21 cellular contexts compared by ENCODE assay signal in the genomic region with DNA sequence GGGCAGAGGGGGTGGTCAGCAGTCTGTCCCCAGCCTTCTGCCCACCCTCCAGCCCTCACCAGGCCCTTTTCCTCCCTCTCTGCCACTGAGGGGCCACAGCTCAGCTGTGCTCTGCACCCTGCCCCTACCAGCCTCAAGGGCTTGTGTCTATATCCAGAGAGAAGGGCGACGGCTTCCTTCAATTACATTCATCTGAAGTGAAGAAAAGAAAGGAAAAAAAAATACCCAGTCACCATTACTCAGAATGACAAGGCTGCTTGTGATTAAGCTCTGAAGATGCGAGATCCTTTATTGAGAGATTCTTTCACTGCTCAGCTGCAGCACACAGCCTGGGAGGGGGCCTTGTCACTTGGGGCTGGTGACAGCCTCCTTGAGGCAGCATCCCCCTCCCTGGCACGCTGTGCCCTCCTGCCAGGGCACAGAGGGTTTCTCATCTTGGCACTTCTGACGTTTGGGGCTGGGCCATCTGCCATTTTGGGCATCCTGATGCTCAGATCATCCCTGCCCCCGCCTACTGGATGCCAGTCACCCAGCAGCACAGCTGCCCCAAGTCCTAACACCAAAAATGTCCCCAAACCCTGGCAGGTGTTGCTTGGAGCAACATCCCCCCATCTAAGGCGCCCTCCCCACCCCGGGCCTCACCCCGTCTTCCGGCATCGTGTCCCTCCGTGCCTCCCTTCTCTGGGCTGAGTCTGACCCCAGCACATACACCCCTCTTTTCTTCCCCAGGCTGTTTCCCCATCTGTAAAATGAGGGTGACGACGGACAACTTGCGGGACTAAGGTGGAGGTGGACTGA.
"Had no signal": no experiment of that assay in that cellular context is flagged by ENCODE, and none has a peak within 500 bp of the region (broad histone marks: within the 10 kb centered on the region; RNA-seq: fewer than 3 reads in every experiment).

No MANE protein-coding gene starts in this region.

- H3K27me3 Mint-ChIP-seq: activated CD4-positive, alpha-beta memory T cell treated with anti-CD3 and anti-CD28 coated beads, Interleukin-2, amount 10 ng/mL, durations not matched to agents 7 days and 5 days; activated naive CD4-positive, alpha-beta T cell treated with anti-CD3 and anti-CD28 coated beads, Interleukin-2, amount 10 ng/mL, durations not matched to agents 7 days and 5 days had no signal

- H3K36me3 ChIP-seq: ascending aorta, esophagus squamous epithelium, tibial nerve, vagina had no signal

- H3K4me1 ChIP-seq: ascending aorta, esophagus squamous epithelium, tibial nerve, vagina had no signal

- H3K27me3 ChIP-seq: ascending aorta, tibial nerve, vagina had no signal

- H3K9me3 ChIP-seq: ascending aorta, esophagus squamous epithelium, tibial nerve, vagina had no signal

- H3K4me3 ChIP-seq: ascending aorta, esophagus squamous epithelium, tibial nerve, vagina had no signal

- H3K27ac Mint-ChIP-seq: activated CD4-positive, alpha-beta memory T cell treated with anti-CD3 and anti-CD28 coated beads, Interleukin-2, amount 10 ng/mL, durations not matched to agents 7 days and 5 days; activated naive CD4-positive, alpha-beta T cell treated with anti-CD3 and anti-CD28 coated beads, Interleukin-2, amount 10 ng/mL, durations not matched to agents 7 days and 5 days; activated naive CD8-positive, alpha-beta T cell treated with anti-CD3 and anti-CD28 coated beads, Interleukin-2, amount 50 U/mL, for 24 hours; activated T-helper 2 cell treated with anti-CD3 and anti-CD28 coated beads, Interferon-gamma antibody, Interleukin-2, Interleukin-4, amounts not matched to agents 10 μg/mL and 5 μg/mL and 100 μg/mL, durations not matched to agents 14 hours and 24 hours and 36 hours; effector memory CD8-positive, alpha-beta T cell; immature natural killer cell; memory B cell; natural killer cell; progenitor cell of endocrine pancreas had no signal

- H3K27ac ChIP-seq: ascending aorta, esophagus squamous epithelium, tibial nerve, vagina had no signal

- DNase-seq: activated CD4-positive, alpha-beta memory T cell treated with anti-CD3 and anti-CD28 coated beads, Interleukin-2, amount 10 ng/mL, durations not matched to agents 7 days and 5 days; activated CD4-positive, alpha-beta T cell treated with anti-CD3 and anti-CD28 coated beads for 48 hours; activated CD4-positive, CD25-positive, alpha-beta regulatory T cell; activated naive CD4-positive, alpha-beta T cell treated with anti-CD3 and anti-CD28 coated beads, Interleukin-2, amount 10 ng/mL, durations not matched to agents 7 days and 5 days; activated naive CD8-positive, alpha-beta T cell treated with anti-CD3 and anti-CD28 coated beads, Interleukin-2, amount 50 U/mL, for 24 hours; activated T-cell treated with anti-CD3 and anti-CD28 coated beads, Interleukin-2, amount 50 U/mL, for 1 hour; dermis blood vessel endothelial cell; effector memory CD8-positive, alpha-beta T cell; esophagus squamous epithelium; immature natural killer cell; left ventricle myocardium superior; natural killer cell; stimulated activated CD4-positive, alpha-beta T cell treated with anti-CD3 and anti-CD28 coated beads, Interleukin-2, amount 100 ng/mL, for 24 hours; stimulated activated naive CD8-positive, alpha-beta T cell treated with anti-CD3 and anti-CD28 coated beads, Interleukin-15, Interleukin-2, amounts not matched to agents 100 U/mL and 50 U/mL, for 24 hours; T1000 had no signal

- H3K4me3 Mint-ChIP-seq: activated CD4-positive, alpha-beta memory T cell treated with anti-CD3 and anti-CD28 coated beads, Interleukin-2, amount 10 ng/mL, durations not matched to agents 7 days and 5 days; activated naive CD4-positive, alpha-beta T cell treated with anti-CD3 and anti-CD28 coated beads, Interleukin-2, amount 10 ng/mL, durations not matched to agents 7 days and 5 days; activated naive CD8-positive, alpha-beta T cell treated with anti-CD3 and anti-CD28 coated beads, Interleukin-2, amount 50 U/mL, for 24 hours; effector memory CD8-positive, alpha-beta T cell; immature natural killer cell; memory B cell; natural killer cell had no signal

- ATAC-seq: activated naive CD8-positive, alpha-beta T cell treated with anti-CD3 and anti-CD28 coated beads, Interleukin-2, amount 50 U/mL, for 24 hours; effector memory CD8-positive, alpha-beta T cell; left ventricle myocardium superior; stimulated activated naive CD8-positive, alpha-beta T cell treated with anti-CD3 and anti-CD28 coated beads, Interleukin-15, Interleukin-2, amounts not matched to agents 100 U/mL and 50 U/mL, for 24 hours had no signal

- H3K4me1 Mint-ChIP-seq: activated CD4-positive, alpha-beta memory T cell treated with anti-CD3 and anti-CD28 coated beads, Interleukin-2, amount 10 ng/mL, durations not matched to agents 7 days and 5 days; activated naive CD4-positive, alpha-beta T cell treated with anti-CD3 and anti-CD28 coated beads, Interleukin-2, amount 10 ng/mL, durations not matched to agents 7 days and 5 days; activated naive CD8-positive, alpha-beta T cell treated with anti-CD3 and anti-CD28 coated beads, Interleukin-2, amount 50 U/mL, for 24 hours; immature natural killer cell; memory B cell; natural killer cell had no signal

- H3K9me3 Mint-ChIP-seq: activated CD4-positive, alpha-beta memory T cell treated with anti-CD3 and anti-CD28 coated beads, Interleukin-2, amount 10 ng/mL, durations not matched to agents 7 days and 5 days; activated naive CD4-positive, alpha-beta T cell treated with anti-CD3 and anti-CD28 coated beads, Interleukin-2, amount 10 ng/mL, durations not matched to agents 7 days and 5 days; activated naive CD8-positive, alpha-beta T cell treated with anti-CD3 and anti-CD28 coated beads, Interleukin-2, amount 50 U/mL, for 24 hours; activated T-helper 2 cell treated with anti-CD3 and anti-CD28 coated beads, Interferon-gamma antibody, Interleukin-2, Interleukin-4, amounts not matched to agents 10 μg/mL and 5 μg/mL and 100 μg/mL, durations not matched to agents 14 hours and 24 hours and 36 hours; effector memory CD8-positive, alpha-beta T cell; immature natural killer cell; natural killer cell had no signal

- H3K36me3 Mint-ChIP-seq: activated naive CD4-positive, alpha-beta T cell treated with anti-CD3 and anti-CD28 coated beads, Interleukin-2, amount 10 ng/mL, durations not matched to agents 7 days and 5 days; immature natural killer cell; memory B cell; natural killer cell had no signal
